Comparison of ENCODE assay signal across 8 cellular contexts in the genomic region with DNA sequence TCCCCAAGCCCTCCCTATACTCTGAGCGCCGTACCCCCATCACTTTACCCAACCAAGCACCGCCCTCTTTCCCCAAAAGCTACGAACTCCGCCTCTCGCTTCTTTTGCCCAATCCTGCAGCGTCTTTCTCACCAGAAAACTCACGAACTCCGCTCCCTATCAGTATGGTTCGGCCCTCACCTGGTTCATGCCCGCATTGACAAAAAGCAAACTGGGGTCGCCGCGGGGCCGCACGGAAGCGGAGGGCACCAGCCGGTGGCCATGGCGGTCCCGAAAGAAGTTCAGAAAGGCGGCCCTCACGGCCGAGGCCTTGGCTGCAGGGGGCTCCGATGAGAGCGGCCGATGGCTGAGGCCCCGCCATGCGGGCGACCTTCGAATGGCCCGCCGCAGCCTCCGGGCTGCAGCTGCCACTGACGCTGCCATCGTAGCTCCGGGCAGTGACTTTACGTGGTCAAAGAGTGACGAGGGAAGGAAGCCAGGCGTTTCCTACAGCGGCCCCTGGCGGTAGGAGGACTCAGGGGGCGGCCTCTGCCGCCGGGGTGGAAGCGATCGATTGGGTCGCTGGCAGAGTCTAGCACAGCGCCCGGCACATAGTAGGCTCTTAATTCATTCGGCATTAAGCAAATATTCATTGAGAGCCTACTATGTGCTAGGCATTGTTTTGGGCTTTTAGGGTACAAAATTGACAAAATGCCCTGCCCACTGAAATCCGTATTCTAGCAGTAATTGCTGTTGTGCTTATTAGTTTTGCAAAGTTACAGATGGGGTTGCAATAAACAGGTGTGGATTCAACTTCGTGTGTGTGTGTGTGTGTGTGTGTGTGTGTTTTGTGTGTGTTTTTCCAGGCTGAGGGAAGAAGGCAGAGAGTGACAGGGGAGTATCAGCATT. TPM values are rescaled to one million over a fixed set of nuclear protein-coding genes. Genes with fewer than 3 reads are reported as not detected.
DNase-seq lines count a peak whose midpoint lies in the region; ATAC-seq and TF ChIP-seq lines count a peak whose summit lies in the region.

AARS2 (minus strand) TSS at position 447 of the 888 bp plus-strand sequence; CDS start at position 423, 24 bp downstream.

- TF ChIP-seq CTCF in GM10266 (IDR thresholded peaks at IDR 0.05; ENCODE audit: control insufficient read depth, insufficient read depth, low read depth, missing control alignments) = peak; percentile 98
- peak; percentile 98 for TF ChIP-seq CTCF in HFFc6 (IDR thresholded peaks at IDR 0.05)
- peak; percentile 95 for TF ChIP-seq CTCF in SK-N-SH (IDR thresholded peaks at IDR 0.05)
- peak in 2 of 3 donors; percentile 54 to 59 for TF ChIP-seq CTCF in omental fat pad (IDR thresholded peaks at IDR 0.05)
- peak; percentile 82 to 94 (median 90) for TF ChIP-seq CTCF in testis (IDR thresholded peaks at IDR 0.05)

- peak within 1 kb of the TSS; percentile 83 for H3K27ac Mint-ChIP-seq in HFFc6

- H4K20me1 ChIP-seq in SK-N-SH (ENCODE audit: insufficient read depth) = no peaks in the 10 kb centered on the region

- H3K4me1 Mint-ChIP-seq in HFFc6 (ENCODE audit: low read depth) = peaks cover 27% of the 10 kb centered on the region

- H3K79me2 ChIP-seq in SK-N-SH (ENCODE audit: insufficient read depth) = peaks cover 11% of the 10 kb centered on the region; the same call in 1 of the 2 replicates

- TF ChIP-seq EP300 in SK-N-SH (IDR thresholded peaks at IDR 0.05; ENCODE audit: borderline replicate concordance in 1 of 2, low read depth in 1 of 2, low read length in 1 of 2) = peak in 1 of 2 experiments; percentile 15; a peak in 1 of 4 replicates

- POLR2A ChIA-PET in SK-N-SH (lab: Yijun Ruan, JAX) = interaction anchor here (1.2 to 1.9 kb wide), 6 partner anchors 8 to 67 kb away, joined by 3 to 8 read pairs (median 4); partner anchors contain the start of gene HSP90AB1

- no peak for TF ChIP-seq POLR2A in testis (IDR thresholded peaks at IDR 0.05)

- CTCF ChIA-PET in SK-N-SH (lab: Yijun Ruan, JAX) = interaction anchor here (0.6 to 4.4 kb wide), 33 partner anchors 9 to 749 kb away, joined by 3 to 40 read pairs (median 4); partner anchors contain the start of genes HSP90AB1, SLC35B2, SPATS1 and TMEM151B

- H3K27me3 ChIP-seq in SK-N-SH (ENCODE audit: insufficient read depth) = no peaks in the 10 kb centered on the region
- H3K27me3 ChIP-seq in testis = no peaks in the 10 kb centered on the region

- no peaks in the 10 kb centered on the region for H3K9me2 ChIP-seq in SK-N-SH

- peak within 1 kb of the TSS; percentile 98 for H3K4me3 Mint-ChIP-seq in HFFc6

- no peak for TF ChIP-seq RAD21 in SK-N-SH (IDR thresholded peaks at IDR 0.05; ENCODE audit: low read length)

- H3K4me3 ChIP-seq in SK-N-SH (ENCODE audit: low read depth in 2 of 2, low read length in 1 of 2) = peak within 1 kb of the TSS; percentile 90 to 96
- peak within 1 kb of the TSS; percentile 94 to 96 for H3K4me3 ChIP-seq in testis

- H3K36me3 ChIP-seq in SK-N-SH (replicated peaks in 1 of 2; ENCODE audit: control insufficient read depth in 1 of 2, insufficient read depth in 2 of 2, low read length in 1 of 2) = peaks cover 13 to 32% of the 10 kb centered on the region in 2 experiments
- H3K36me3 ChIP-seq in testis (ENCODE audit: low read depth, missing control alignments) = no peaks in the 10 kb centered on the region

- intact Hi-C loops in testis (cut with DNase I; ENCODE audit: low total_unique reads) = no loop called here

- H3K27me3 Mint-ChIP-seq in HFFc6 (ENCODE audit: insufficient read depth) = peaks cover 6% of the 10 kb centered on the region

- ATAC-seq in omental fat pad (ENCODE audit: low FRiP score) = peak; percentile 84

- no peaks in the 10 kb centered on the region for H3K9me3 Mint-ChIP-seq in HFFc6

- H3K36me3 Mint-ChIP-seq in HFFc6 (ENCODE audit: low read depth) = peaks cover 15% of the 10 kb centered on the region; the same call in 1 of the 2 replicates

- peak within 1 kb of the TSS; percentile 93; the same call in 1 of the 2 replicates for H2AFZ ChIP-seq in SK-N-SH (ENCODE audit: low read depth)

- H3K4me1 ChIP-seq in SK-N-SH (ENCODE audit: control insufficient read depth in 1 of 2, insufficient read depth in 2 of 2, low read depth in 1 of 2, low read length in 1 of 2) (peaks cover 4 to 8% of the 10 kb centered on the region in 2 experiments; a peak in 3 of 4 replicates), testis (peaks cover 7% of the 10 kb centered on the region)

- WGBS in SK-N-SH (ENCODE audit: low lambda C conversion rate) = 8% methylated on average over 15 of the region's 52 CpGs
- WGBS in testis, 2 donors = 1 to 2% methylated on average over 52 of the region's 52 CpGs

- H3K27ac ChIP-seq in SK-N-SH (ENCODE audit: low read depth in 2 of 2, low read length in 1 of 2) = peak within 1 kb of the TSS; percentile 24 to 85; a peak in 3 of 4 replicates
- peak within 1 kb of the TSS; percentile 74 to 81 for H3K27ac ChIP-seq in testis

- H3K4me2 ChIP-seq in SK-N-SH = peak within 1 kb of the TSS; percentile 91

- peak within 1 kb of the TSS; percentile 89 for H3K9ac ChIP-seq in SK-N-SH

- H3F3A ChIP-seq in SK-N-SH (replicated peaks; ENCODE audit: insufficient read depth) = no peaks in the 10 kb centered on the region

- no peaks in the 10 kb centered on the region for H3K9me3 ChIP-seq in SK-N-SH
- no peaks in the 10 kb centered on the region for H3K9me3 ChIP-seq in testis

- DNase-seq in GM10266 (ENCODE audit: extremely low spot score) (peak; percentile 88), HFFc6 (peak; percentile 80), MV-4-11 (lab: John Stamatoyannopoulos, UW) (peak; percentile 80), SK-N-SH (peak; percentile 92), glomerular visceral epithelial cell (ENCODE audit: extremely low spot score) (peak; percentile 85), omental fat pad (ENCODE audit: low spot score) (peak; percentile 71), testis (peak; percentile 90)
- peak; percentile 93 for DNase-seq in activated naive CD4-positive, alpha-beta T cell treated with anti-CD3 and anti-CD28 coated beads, Interleukin-2, amount 50 U/mL, for 16 hours

TF ChIP-seq in SK-N-SH, 30 proteins besides CTCF, POLR2A, EP300 and RAD21 (continues in another document):
- TF ChIP-seq, protein P1, sequence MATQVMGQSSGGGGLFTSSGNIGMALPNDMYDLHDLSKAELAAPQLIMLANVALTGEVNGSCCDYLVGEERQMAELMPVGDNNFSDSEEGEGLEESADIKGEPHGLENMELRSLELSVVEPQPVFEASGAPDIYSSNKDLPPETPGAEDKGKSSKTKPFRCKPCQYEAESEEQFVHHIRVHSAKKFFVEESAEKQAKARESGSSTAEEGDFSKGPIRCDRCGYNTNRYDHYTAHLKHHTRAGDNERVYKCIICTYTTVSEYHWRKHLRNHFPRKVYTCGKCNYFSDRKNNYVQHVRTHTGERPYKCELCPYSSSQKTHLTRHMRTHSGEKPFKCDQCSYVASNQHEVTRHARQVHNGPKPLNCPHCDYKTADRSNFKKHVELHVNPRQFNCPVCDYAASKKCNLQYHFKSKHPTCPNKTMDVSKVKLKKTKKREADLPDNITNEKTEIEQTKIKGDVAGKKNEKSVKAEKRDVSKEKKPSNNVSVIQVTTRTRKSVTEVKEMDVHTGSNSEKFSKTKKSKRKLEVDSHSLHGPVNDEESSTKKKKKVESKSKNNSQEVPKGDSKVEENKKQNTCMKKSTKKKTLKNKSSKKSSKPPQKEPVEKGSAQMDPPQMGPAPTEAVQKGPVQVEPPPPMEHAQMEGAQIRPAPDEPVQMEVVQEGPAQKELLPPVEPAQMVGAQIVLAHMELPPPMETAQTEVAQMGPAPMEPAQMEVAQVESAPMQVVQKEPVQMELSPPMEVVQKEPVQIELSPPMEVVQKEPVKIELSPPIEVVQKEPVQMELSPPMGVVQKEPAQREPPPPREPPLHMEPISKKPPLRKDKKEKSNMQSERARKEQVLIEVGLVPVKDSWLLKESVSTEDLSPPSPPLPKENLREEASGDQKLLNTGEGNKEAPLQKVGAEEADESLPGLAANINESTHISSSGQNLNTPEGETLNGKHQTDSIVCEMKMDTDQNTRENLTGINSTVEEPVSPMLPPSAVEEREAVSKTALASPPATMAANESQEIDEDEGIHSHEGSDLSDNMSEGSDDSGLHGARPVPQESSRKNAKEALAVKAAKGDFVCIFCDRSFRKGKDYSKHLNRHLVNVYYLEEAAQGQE (IDR thresholded peaks at IDR 0.05; ENCODE audit: low read depth, low read length) = peak; percentile 75; the same call in 1 of the 2 replicates
- TF ChIP-seq CHD2 (IDR thresholded peaks at IDR 0.05; ENCODE audit: low read length, partially characterized antibody) (peak; percentile 86), MAX (IDR thresholded peaks at IDR 0.05; ENCODE audit: low read depth) (peak; percentile 86), RCOR1 (IDR thresholded peaks at IDR 0.05; ENCODE audit: low read length) (peak; percentile 82), FOXJ3 (CRISPR knock-in tag; IDR thresholded peaks at IDR 0.05) (peak; percentile 60), JUND (IDR thresholded peaks at IDR 0.05) (no peak), GATA2 (CRISPR knock-in tag; IDR thresholded peaks at IDR 0.05) (no peak), SIN3A (IDR thresholded peaks at IDR 0.05; ENCODE audit: borderline replicate concordance, low read depth, low read length) (peak; percentile 97)
- TF ChIP-seq, protein P2, sequence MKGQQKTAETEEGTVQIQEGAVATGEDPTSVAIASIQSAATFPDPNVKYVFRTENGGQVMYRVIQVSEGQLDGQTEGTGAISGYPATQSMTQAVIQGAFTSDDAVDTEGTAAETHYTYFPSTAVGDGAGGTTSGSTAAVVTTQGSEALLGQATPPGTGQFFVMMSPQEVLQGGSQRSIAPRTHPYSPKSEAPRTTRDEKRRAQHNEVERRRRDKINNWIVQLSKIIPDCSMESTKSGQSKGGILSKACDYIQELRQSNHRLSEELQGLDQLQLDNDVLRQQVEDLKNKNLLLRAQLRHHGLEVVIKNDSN (IDR thresholded peaks at IDR 0.05; ENCODE audit: borderline replicate concordance, low read depth) = 0 out of 2 replicates have a peak, but pooled peaks have one; percentile 19

RNA-seq across cellular contexts. Expression of gene AARS2, which starts in this region (rescaled TPM):
- 10 to 100 TPM in 5 of 6 experiments, 1 to 10 TPM in 1; 8.8 to 11.5 (median 10.7) TPM for total RNA-seq in HFFc6 (2021; fragmentation: NEBNext Ultra II Directional; extraction: Animal tissue kit (Norgen Biotek cat#: 25700))
- polyA plus RNA-seq in SK-N-SH (2012; rRNA removed) (9.0 and 9.5 TPM in 2 replicates), testis (ENCODE audit: insufficient read depth, low read depth, low replicate concordance) (6.2 TPM)
- 3.7 and 6.2 TPM in 2 replicates for polyA plus RNA-seq in SK-N-SH (2012; cell fraction: cytosol; rRNA removed)
- 16.4 and 19.1 TPM in 2 replicates for polyA plus RNA-seq in SK-N-SH (2012; cell fraction: nucleus; rRNA removed)
- total RNA-seq in omental fat pad (10 to 100 TPM in 1 of 4 donors, 1 to 10 TPM in 3; 6.9 to 12.3 (median 7.6) TPM), testis (10 to 100 TPM; 13.4 to 14.6 TPM)

Comparison
In these comparisons a context has a peak if more than half of its experiments do, and no peak if none do; other contexts are left out.
1. Peak in every context shown above with its lines: DNase-seq, ATAC-seq, H3K4me3 ChIP-seq and H3K27ac ChIP-seq.